ENCODE assay signal across 11 cellular contexts in genomic region chr2:20526666-20527065, GRCh38.
DNase-seq lines count a peak whose midpoint lies in the region; TF ChIP-seq lines count a peak whose summit lies in the region.
"Had no signal": no experiment of that assay in that cellular context is flagged by ENCODE, and none has a peak within 500 bp of the region (broad histone marks: within the 10 kb centered on the region; RNA-seq: fewer than 3 reads in every experiment).

No MANE protein-coding gene starts in this region.

- no peaks in the 10 kb centered on the region for H3K9me3 Mint-ChIP-seq in nephron
- H3K9me3 Mint-ChIP-seq: dendritic cell treated with granulocyte-macrophage colony-stimulating factor and Interleukin-4, amounts not matched to agents 40 ng/mL and 50 ng/mL, for 4 days; WTC11 had no signal

- H3K4me3 Mint-ChIP-seq in nephron: no peak overlapping the region
- H3K4me3 Mint-ChIP-seq: dendritic cell treated with granulocyte-macrophage colony-stimulating factor and Interleukin-4, amounts not matched to agents 40 ng/mL and 50 ng/mL, for 4 days; WTC11 had no signal

- H3K27me3 ChIP-seq in BE2C: no peaks in the 10 kb centered on the region

- no peak overlapping the region for H3K4me3 ChIP-seq in BE2C (ENCODE audit: low read depth, low read length)
- H3K4me3 ChIP-seq: psoas muscle had no signal

- peak overlapping the region; percentile 9 to 65 (median 61) for H3K27ac Mint-ChIP-seq in nephron
- H3K27ac Mint-ChIP-seq: dendritic cell treated with granulocyte-macrophage colony-stimulating factor and Interleukin-4, amounts not matched to agents 40 ng/mL and 50 ng/mL, for 4 days; WTC11 had no signal

- H3K27me3 Mint-ChIP-seq in nephron (ENCODE audit: low read depth): peaks cover 16% of the 10 kb centered on the region

- no peaks in the 10 kb centered on the region for H3K36me3 Mint-ChIP-seq in nephron (ENCODE audit: low read depth)
- H3K36me3 Mint-ChIP-seq: WTC11 had no signal

- DNase-seq in BE2C (peak; percentile 88), NCI-H1092 (lab: John Stamatoyannopoulos, UW) (peak; percentile 56), astrocyte of the hippocampus (ENCODE audit: low read depth, low spot score) (peak; percentile 67), HuH-7.5 (ENCODE audit: low spot score) (no peak)
- no peak for DNase-seq in activated CD4-positive, alpha-beta T cell treated with anti-CD3 and anti-CD28 coated beads, Interleukin-2, amount 50 U/mL, for 48 hours
- no peak for DNase-seq in stimulated activated CD4-positive, alpha-beta T cell treated with anti-CD3 and anti-CD28 coated beads, Interleukin-12 subunit alpha, Interleukin-12 subunit beta, amount 100 ng/mL, for 4 hours
- DNase-seq in activated CD4-positive, CD25-positive, alpha-beta regulatory T cell (lab: John Stamatoyannopoulos, UW): no peak
- DNase-seq: psoas muscle had no signal

- no peaks in the 10 kb centered on the region for H3K36me3 ChIP-seq in BE2C

- H3K4me1 ChIP-seq in BE2C: peaks cover 50% of the 10 kb centered on the region
- H3K4me1 ChIP-seq: psoas muscle had no signal

- peaks cover 60% of the 10 kb centered on the region for H3K4me1 Mint-ChIP-seq in nephron

- TF ChIP-seq CTCF in BE2C (IDR thresholded peaks at IDR 0.05; ENCODE audit: low read depth, low read length) (no peak), nephron (IDR thresholded peaks at IDR 0.05; ENCODE audit: unreplicated experiment in 3 of 3) (no peak)

- no peaks in the 10 kb centered on the region for H3K9me3 ChIP-seq in BE2C
- H3K9me3 ChIP-seq: psoas muscle had no signal

Comparison
In these comparisons a context has a peak if more than half of its experiments do, and no peak if none do; other contexts are left out.
1. DNase-seq: peak in BE2C (single experiment), NCI-H1092 (single experiment) and astrocyte of the hippocampus (single experiment); none in activated CD4-positive, alpha-beta T cell treated with anti-CD3 and anti-CD28 coated beads, Interleukin-2, amount 50 U/mL, for 48 hours (0 of 2), stimulated activated CD4-positive, alpha-beta T cell treated with anti-CD3 and anti-CD28 coated beads, Interleukin-12 subunit alpha, Interleukin-12 subunit beta, amount 100 ng/mL, for 4 hours (single experiment), HuH-7.5 (single experiment) and activated CD4-positive, CD25-positive, alpha-beta regulatory T cell (0 of 4).